In genomic region chr5:150160448-150161069, GRCh38 we compare ENCODE assay signal across 1 cellular context.
TF ChIP-seq lines count a peak whose summit lies in the region.

No MANE protein-coding gene starts in this region.

TF ChIP-seq in HepG2, 621 proteins besides CTCF, POLR2A, EP300 and RAD21:
- TF ChIP-seq NFYB (CRISPR knock-in tag; IDR thresholded peaks at IDR 0.05) (0 out of 2 replicates have a peak, but pooled peaks have one; percentile 3), SOX5 (CRISPR knock-in tag; IDR thresholded peaks at IDR 0.05; ENCODE audit: borderline replicate concordance) (no peak), EHMT2 (IDR thresholded peaks at IDR 0.05; ENCODE audit: borderline replicate concordance, low read depth, low read length) (no peak), PPARG (CRISPR knock-in tag; conservative IDR thresholded peaks at IDR 0.05) (no peak)
TF ChIP-seq in HepG2: peak in this region for 1.
